Comparison of ENCODE assay signal across 8 cellular contexts in the genomic region with DNA sequence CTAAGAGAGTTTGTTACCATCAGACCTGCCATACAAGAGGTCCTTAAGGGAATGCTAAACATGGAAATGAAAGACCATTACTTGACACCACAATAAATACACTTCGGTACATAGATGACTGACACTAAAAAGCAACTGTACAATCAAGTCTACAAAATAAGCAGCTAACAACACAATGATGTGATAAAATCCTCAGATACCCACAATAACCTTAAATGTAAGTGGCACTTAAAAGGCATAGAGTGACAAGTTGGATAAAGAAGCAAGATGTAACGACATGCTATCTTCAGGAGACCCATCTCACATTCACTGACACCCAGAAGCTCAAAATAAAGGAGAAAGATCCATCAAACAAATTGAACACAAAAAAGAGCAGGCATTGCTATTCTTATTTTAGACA.
"Had no signal": no experiment of that assay in that cellular context is flagged by ENCODE, and none has a peak within 500 bp of the region (broad histone marks: within the 10 kb centered on the region; RNA-seq: fewer than 3 reads in every experiment).

No MANE protein-coding gene starts in this region.

- H3K36me3 ChIP-seq: HAP-1 had no signal

- DNase-seq: GM23248, GOT3, H7, H9, HCEC 1CT, HFFc6 had no signal

- H3K4me3 ChIP-seq: GM23248, GM23338, HAP-1 had no signal

- H3K4me2 ChIP-seq: GM23338 had no signal

- H3K27ac ChIP-seq: GM23248 had no signal

- H3K9ac ChIP-seq: GM23248 had no signal

- H2AFZ ChIP-seq: GM23248, GM23338 had no signal

- H3K9me3 ChIP-seq: HAP-1 had no signal
